ENCODE assay signal across 1 cellular context in the genomic region with DNA sequence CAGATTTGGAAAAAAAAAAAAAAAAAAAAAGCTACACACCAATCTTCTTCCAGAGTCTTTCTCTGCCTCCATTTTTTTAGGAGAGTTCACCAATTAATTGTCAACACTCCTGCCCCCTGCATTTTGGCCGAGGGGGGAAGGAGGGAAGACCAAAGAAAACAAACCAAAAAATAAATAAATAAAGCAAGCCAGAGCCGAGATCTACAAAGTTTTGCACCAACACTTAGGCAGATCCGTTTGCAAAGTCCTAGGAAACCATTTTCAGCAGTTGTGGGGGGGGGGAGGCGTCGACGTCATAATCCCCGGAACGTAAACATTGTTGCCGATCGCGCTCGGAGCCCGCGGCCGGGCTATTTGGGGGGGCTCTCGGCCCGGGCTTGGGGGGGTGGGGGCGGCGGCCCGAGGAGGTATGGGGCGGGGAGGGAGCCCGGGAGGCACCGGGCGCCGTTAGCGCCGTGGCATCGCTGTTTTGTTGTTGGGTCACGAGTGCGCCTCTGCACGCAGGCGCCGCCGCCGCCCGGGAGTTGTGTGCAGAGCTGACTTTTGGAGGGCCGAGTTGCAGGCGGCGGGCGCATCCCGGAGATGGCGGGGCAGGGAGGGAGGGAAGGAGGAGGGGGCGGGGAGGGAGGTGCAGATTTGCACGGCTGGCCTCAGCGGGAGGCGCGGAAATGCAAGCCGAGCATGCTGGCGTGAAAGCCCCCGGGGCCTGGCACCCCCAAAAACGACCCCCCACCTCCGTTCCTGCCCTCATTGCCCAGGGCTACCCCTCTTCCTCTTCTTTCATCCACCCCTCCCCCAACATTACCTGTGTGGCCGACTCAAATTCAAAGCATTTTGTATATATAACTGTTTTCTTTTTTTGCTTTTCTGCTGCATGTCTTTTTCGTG.
TF ChIP-seq lines count a peak whose summit lies in the region.

No MANE protein-coding gene starts in this region.

TF ChIP-seq in HEK293, 187 proteins besides CTCF, POLR2A, EP300 and RAD21 (continued from another document and continues in another):
- TF ChIP-seq, protein P1, sequence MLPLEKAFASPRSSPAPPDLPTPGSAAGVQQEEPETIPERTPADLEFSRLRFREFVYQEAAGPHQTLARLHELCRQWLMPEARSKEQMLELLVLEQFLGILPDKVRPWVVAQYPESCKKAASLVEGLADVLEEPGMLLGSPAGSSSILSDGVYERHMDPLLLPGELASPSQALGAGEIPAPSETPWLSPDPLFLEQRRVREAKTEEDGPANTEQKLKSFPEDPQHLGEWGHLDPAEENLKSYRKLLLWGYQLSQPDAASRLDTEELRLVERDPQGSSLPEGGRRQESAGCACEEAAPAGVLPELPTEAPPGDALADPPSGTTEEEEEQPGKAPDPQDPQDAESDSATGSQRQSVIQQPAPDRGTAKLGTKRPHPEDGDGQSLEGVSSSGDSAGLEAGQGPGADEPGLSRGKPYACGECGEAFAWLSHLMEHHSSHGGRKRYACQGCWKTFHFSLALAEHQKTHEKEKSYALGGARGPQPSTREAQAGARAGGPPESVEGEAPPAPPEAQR (tag by site-specific recombination; IDR thresholded peaks at IDR 0.05): no peak
- TF ChIP-seq, protein P2, sequence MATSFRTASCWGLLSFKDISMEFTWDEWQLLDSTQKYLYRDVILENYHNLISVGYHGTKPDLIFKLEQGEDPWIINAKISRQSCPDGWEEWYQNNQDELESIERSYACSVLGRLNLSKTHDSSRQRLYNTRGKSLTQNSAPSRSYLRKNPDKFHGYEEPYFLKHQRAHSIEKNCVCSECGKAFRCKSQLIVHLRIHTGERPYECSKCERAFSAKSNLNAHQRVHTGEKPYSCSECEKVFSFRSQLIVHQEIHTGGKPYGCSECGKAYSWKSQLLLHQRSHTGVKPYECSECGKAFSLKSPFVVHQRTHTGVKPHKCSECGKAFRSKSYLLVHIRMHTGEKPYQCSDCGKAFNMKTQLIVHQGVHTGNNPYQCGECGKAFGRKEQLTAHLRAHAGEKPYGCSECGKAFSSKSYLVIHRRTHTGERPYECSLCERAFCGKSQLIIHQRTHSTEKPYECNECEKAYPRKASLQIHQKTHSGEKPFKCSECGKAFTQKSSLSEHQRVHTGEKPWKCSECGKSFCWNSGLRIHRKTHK (tag by site-specific recombination; IDR thresholded peaks at IDR 0.05): no peak
- TF ChIP-seq EGR2 (tag by site-specific recombination; IDR thresholded peaks at IDR 0.05; ENCODE audit: low read depth): no peak
- TF ChIP-seq, protein P3, sequence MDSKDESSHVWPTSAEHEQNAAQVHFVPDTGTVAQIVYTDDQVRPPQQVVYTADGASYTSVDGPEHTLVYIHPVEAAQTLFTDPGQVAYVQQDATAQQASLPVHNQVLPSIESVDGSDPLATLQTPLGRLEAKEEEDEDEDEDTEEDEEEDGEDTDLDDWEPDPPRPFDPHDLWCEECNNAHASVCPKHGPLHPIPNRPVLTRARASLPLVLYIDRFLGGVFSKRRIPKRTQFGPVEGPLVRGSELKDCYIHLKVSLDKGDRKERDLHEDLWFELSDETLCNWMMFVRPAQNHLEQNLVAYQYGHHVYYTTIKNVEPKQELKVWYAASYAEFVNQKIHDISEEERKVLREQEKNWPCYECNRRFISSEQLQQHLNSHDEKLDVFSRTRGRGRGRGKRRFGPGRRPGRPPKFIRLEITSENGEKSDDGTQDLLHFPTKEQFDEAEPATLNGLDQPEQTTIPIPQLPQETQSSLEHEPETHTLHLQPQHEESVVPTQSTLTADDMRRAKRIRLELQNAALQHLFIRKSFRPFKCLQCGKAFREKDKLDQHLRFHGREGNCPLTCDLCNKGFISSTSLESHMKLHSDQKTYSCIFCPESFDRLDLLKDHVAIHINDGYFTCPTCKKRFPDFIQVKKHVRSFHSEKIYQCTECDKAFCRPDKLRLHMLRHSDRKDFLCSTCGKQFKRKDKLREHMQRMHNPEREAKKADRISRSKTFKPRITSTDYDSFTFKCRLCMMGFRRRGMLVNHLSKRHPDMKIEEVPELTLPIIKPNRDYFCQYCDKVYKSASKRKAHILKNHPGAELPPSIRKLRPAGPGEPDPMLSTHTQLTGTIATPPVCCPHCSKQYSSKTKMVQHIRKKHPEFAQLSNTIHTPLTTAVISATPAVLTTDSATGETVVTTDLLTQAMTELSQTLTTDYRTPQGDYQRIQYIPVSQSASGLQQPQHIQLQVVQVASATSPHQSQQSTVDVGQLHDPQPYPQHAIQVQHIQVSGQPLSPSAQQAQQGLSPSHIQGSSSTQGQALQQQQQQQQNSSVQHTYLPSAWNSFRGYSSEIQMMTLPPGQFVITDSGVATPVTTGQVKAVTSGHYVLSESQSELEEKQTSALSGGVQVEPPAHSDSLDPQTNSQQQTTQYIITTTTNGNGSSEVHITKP (tag by site-specific recombination; IDR thresholded peaks at IDR 0.05): peak; percentile 64
- no peak for TF ChIP-seq ZNF529 (tag by site-specific recombination; IDR thresholded peaks at IDR 0.05; ENCODE audit: insufficient replicate concordance)
- no peak for TF ChIP-seq GLI2 (tag by site-specific recombination; IDR thresholded peaks at IDR 0.05; ENCODE audit: borderline replicate concordance, low read depth)
- no peak for TF ChIP-seq ZNF184 (tag by site-specific recombination; IDR thresholded peaks at IDR 0.05)
- TF ChIP-seq, protein P4, sequence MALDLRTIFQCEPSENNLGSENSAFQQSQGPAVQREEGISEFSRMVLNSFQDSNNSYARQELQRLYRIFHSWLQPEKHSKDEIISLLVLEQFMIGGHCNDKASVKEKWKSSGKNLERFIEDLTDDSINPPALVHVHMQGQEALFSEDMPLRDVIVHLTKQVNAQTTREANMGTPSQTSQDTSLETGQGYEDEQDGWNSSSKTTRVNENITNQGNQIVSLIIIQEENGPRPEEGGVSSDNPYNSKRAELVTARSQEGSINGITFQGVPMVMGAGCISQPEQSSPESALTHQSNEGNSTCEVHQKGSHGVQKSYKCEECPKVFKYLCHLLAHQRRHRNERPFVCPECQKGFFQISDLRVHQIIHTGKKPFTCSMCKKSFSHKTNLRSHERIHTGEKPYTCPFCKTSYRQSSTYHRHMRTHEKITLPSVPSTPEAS (tag by site-specific recombination; IDR thresholded peaks at IDR 0.05): no peak
- no peak for TF ChIP-seq BCL11A (tag by site-specific recombination; IDR thresholded peaks at IDR 0.05; ENCODE audit: low read depth)
- TF ChIP-seq KLF9 (tag by site-specific recombination; IDR thresholded peaks at IDR 0.05; ENCODE audit: low read depth): peak; percentile 70
- TF ChIP-seq ZNF211 (tag by site-specific recombination; IDR thresholded peaks at IDR 0.05; ENCODE audit: low read depth): no peak
- TF ChIP-seq SP7 (tag by site-specific recombination; IDR thresholded peaks at IDR 0.05): peak; percentile 13; the same call in 1 of the 2 replicates
- TF ChIP-seq, protein P5, sequence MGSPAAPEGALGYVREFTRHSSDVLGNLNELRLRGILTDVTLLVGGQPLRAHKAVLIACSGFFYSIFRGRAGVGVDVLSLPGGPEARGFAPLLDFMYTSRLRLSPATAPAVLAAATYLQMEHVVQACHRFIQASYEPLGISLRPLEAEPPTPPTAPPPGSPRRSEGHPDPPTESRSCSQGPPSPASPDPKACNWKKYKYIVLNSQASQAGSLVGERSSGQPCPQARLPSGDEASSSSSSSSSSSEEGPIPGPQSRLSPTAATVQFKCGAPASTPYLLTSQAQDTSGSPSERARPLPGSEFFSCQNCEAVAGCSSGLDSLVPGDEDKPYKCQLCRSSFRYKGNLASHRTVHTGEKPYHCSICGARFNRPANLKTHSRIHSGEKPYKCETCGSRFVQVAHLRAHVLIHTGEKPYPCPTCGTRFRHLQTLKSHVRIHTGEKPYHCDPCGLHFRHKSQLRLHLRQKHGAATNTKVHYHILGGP (tag by site-specific recombination; IDR thresholded peaks at IDR 0.05): no peak
- TF ChIP-seq ZNF335 (tag by site-specific recombination; conservative IDR thresholded peaks at IDR 0.05): peak; percentile 83
- TF ChIP-seq ZFP37 (tag by site-specific recombination; IDR thresholded peaks at IDR 0.05): no peak
- no peak for TF ChIP-seq ZNF155 (tag by site-specific recombination; IDR thresholded peaks at IDR 0.05)
- TF ChIP-seq ZNF132 (tag by site-specific recombination; IDR thresholded peaks at IDR 0.05; ENCODE audit: borderline replicate concordance): no peak
- no peak for TF ChIP-seq TCF7L2 (IDR thresholded peaks at IDR 0.05; ENCODE audit: borderline replicate concordance, low read depth, low read length)
- no peak for TF ChIP-seq ZNF433 (tag by site-specific recombination; IDR thresholded peaks at IDR 0.05; ENCODE audit: low read depth)
- no peak for TF ChIP-seq RBAK (tag by site-specific recombination; IDR thresholded peaks at IDR 0.05)
- TF ChIP-seq, protein P6, sequence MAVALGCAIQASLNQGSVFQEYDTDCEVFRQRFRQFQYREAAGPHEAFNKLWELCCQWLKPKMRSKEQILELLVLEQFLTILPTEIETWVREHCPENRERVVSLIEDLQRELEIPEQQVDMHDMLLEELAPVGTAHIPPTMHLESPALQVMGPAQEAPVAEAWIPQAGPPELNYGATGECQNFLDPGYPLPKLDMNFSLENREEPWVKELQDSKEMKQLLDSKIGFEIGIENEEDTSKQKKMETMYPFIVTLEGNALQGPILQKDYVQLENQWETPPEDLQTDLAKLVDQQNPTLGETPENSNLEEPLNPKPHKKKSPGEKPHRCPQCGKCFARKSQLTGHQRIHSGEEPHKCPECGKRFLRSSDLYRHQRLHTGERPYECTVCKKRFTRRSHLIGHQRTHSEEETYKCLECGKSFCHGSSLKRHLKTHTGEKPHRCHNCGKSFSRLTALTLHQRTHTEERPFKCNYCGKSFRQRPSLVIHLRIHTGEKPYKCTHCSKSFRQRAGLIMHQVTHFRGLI (tag by site-specific recombination; IDR thresholded peaks at IDR 0.05): no peak
- TF ChIP-seq, protein P7, sequence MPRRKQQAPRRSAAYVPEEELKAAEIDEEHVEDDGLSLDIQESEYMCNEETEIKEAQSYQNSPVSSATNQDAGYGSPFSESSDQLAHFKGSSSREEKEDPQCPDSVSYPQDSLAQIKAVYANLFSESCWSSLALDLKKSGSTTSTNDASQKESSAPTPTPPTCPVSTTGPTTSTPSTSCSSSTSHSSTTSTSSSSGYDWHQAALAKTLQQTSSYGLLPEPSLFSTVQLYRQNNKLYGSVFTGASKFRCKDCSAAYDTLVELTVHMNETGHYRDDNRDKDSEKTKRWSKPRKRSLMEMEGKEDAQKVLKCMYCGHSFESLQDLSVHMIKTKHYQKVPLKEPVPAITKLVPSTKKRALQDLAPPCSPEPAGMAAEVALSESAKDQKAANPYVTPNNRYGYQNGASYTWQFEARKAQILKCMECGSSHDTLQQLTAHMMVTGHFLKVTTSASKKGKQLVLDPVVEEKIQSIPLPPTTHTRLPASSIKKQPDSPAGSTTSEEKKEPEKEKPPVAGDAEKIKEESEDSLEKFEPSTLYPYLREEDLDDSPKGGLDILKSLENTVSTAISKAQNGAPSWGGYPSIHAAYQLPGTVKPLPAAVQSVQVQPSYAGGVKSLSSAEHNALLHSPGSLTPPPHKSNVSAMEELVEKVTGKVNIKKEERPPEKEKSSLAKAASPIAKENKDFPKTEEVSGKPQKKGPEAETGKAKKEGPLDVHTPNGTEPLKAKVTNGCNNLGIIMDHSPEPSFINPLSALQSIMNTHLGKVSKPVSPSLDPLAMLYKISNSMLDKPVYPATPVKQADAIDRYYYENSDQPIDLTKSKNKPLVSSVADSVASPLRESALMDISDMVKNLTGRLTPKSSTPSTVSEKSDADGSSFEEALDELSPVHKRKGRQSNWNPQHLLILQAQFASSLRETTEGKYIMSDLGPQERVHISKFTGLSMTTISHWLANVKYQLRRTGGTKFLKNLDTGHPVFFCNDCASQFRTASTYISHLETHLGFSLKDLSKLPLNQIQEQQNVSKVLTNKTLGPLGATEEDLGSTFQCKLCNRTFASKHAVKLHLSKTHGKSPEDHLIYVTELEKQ (tag by site-specific recombination; IDR thresholded peaks at IDR 0.05; ENCODE audit: borderline replicate concordance): no peak
- TF ChIP-seq MYNN (tag by site-specific recombination; IDR thresholded peaks at IDR 0.05; ENCODE audit: borderline replicate concordance): no peak
- TF ChIP-seq KLF8 (tag by site-specific recombination; IDR thresholded peaks at IDR 0.05): peak; percentile 77; the same call in 1 of the 2 replicates
- TF ChIP-seq HOXA7 (CRISPR knock-in tag; IDR thresholded peaks at IDR 0.05; ENCODE audit: borderline replicate concordance): no peak
- peak; percentile 94 for TF ChIP-seq ZBTB8A (tag by site-specific recombination; IDR thresholded peaks at IDR 0.05)
- TF ChIP-seq, protein P8, sequence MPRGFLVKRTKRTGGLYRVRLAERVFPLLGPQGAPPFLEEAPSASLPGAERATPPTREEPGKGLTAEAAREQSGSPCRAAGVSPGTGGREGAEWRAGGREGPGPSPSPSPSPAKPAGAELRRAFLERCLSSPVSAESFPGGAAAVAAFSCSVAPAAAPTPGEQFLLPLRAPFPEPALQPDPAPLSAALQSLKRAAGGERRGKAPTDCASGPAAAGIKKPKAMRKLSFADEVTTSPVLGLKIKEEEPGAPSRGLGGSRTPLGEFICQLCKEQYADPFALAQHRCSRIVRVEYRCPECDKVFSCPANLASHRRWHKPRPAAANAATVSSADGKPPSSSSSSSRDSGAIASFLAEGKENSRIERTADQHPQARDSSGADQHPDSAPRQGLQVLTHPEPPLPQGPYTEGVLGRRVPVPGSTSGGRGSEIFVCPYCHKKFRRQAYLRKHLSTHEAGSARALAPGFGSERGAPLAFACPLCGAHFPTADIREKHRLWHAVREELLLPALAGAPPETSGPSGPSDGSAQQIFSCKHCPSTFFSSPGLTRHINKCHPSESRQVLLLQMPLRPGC (tag by site-specific recombination; IDR thresholded peaks at IDR 0.05): no peak
- peak; percentile 30; the same call in 1 of the 2 replicates for TF ChIP-seq ZNF324 (tag by site-specific recombination; IDR thresholded peaks at IDR 0.05)
- no peak for TF ChIP-seq ZNF169 (tag by site-specific recombination; IDR thresholded peaks at IDR 0.05)
- TF ChIP-seq ZNF510 (tag by site-specific recombination; IDR thresholded peaks at IDR 0.05; ENCODE audit: insufficient replicate concordance): no peak
- TF ChIP-seq ZNF560 (tag by site-specific recombination; IDR thresholded peaks at IDR 0.05; ENCODE audit: borderline replicate concordance): no peak
- TF ChIP-seq, protein P9, sequence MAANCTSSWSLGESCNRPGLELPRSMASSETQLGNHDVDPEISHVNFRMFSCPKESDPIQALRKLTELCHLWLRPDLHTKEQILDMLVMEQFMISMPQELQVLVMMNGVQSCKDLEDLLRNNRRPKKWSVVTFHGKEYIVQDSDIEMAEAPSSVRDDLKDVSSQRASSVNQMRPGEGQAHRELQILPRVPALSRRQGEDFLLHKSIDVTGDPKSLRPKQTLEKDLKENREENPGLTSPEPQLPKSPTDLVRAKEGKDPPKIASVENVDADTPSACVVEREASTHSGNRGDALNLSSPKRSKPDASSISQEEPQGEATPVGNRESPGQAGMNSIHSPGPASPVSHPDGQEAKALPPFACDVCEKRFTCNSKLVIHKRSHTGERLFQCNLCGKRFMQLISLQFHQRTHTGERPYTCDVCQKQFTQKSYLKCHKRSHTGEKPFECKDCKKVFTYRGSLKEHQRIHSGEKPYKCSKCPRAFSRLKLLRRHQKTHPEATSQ (tag by site-specific recombination; IDR thresholded peaks at IDR 0.05): 0 out of 2 replicates have a peak, but pooled peaks have one; percentile 12
- no peak for TF ChIP-seq ZNF175 (tag by site-specific recombination; IDR thresholded peaks at IDR 0.05)
